In genomic region chr3:186367631-186368030, GRCh38 we compare ENCODE assay signal across 24 cellular contexts. TPM values are rescaled to one million over a fixed set of nuclear protein-coding genes. Genes with fewer than 3 reads are reported as not detected.
"Had no signal": no experiment of that assay in that cellular context is flagged by ENCODE, and none has a peak within 500 bp of the region (broad histone marks: within the 10 kb centered on the region; RNA-seq: fewer than 3 reads in every experiment).

No MANE protein-coding gene starts in this region.

- H3K4me3 Mint-ChIP-seq: naive B cell; natural killer cell; nephron progenitor cell; neural progenitor cell; stimulated activated naive B cell treated with anti-CD40 and anti-IgM and Interleukin-4, amounts not matched to agents 10 μg/mL and 1 μg/mL and 100 μg/mL, for 72 hours; stimulated activated naive CD8-positive, alpha-beta T cell treated with anti-CD3 and anti-CD28 coated beads, Interleukin-15, amount 100 ng/mL, for 72 hours had no signal

- H3K27ac Mint-ChIP-seq: naive B cell; natural killer cell; nephron progenitor cell; neural progenitor cell; progenitor cell of endocrine pancreas; stimulated activated naive B cell treated with anti-CD40 and anti-IgM and Interleukin-4, amounts not matched to agents 10 μg/mL and 1 μg/mL and 100 μg/mL, for 72 hours; stimulated activated naive CD8-positive, alpha-beta T cell treated with anti-CD3 and anti-CD28 coated beads, Interleukin-15, amount 100 ng/mL, for 72 hours had no signal

- H3K4me1 Mint-ChIP-seq: natural killer cell; stimulated activated naive CD8-positive, alpha-beta T cell treated with anti-CD3 and anti-CD28 coated beads, Interleukin-15, amount 100 ng/mL, for 72 hours had no signal

- H3K27ac ChIP-seq: hepatocyte, left lung, lower lobe of right lung, neural progenitor cell, ovary, right atrium auricular region, right lobe of liver, transverse colon, upper lobe of right lung had no signal

- H3K36me3 ChIP-seq: heart right ventricle, left lung, lower lobe of right lung, neural progenitor cell, ovary, right atrium auricular region, right lobe of liver, transverse colon, upper lobe of right lung had no signal

- H3K9me3 ChIP-seq: heart right ventricle, left lung, lower lobe of right lung, ovary, right atrium auricular region, right lobe of liver, transverse colon, upper lobe of right lung had no signal

- H3K4me1 ChIP-seq: lower lobe of right lung, neural progenitor cell had no signal

- H3K36me3 Mint-ChIP-seq: naive B cell; natural killer cell; neural progenitor cell; stimulated activated naive B cell treated with anti-CD40 and anti-IgM and Interleukin-4, amounts not matched to agents 10 μg/mL and 1 μg/mL and 100 μg/mL, for 72 hours had no signal

- DNase-seq: heart right ventricle; islet precursor cell; left lung; lower lobe of right lung; mammary epithelial cell; mesenchymal stem cell; naive B cell; natural killer cell; nephron progenitor cell; ovary; right lobe of liver; stimulated activated CD4-positive, alpha-beta T cell treated with anti-CD3 and anti-CD28 coated beads, Interleukin-12 subunit alpha, Interleukin-12 subunit beta, amount 100 ng/mL, for 4 hours; stimulated activated CD4-positive, alpha-beta T cell treated with anti-CD3 and anti-CD28 coated beads, Interleukin-15, amount 100 ng/mL, for 24 hours; stimulated activated CD4-positive, alpha-beta T cell treated with anti-CD3 and anti-CD28 coated beads, Interleukin-2, amount 100 ng/mL, for 24 hours; stimulated activated CD4-positive, alpha-beta T cell treated with anti-CD3 and anti-CD28 coated beads, Interleukin-4, amount 100 ng/mL, for 1 hour; stimulated activated naive B cell treated with anti-CD40 and anti-IgM and Interleukin-4, amounts not matched to agents 10 μg/mL and 1 μg/mL and 100 μg/mL, for 72 hours; stimulated activated naive CD8-positive, alpha-beta T cell treated with anti-CD3 and anti-CD28 coated beads, Interleukin-15, amount 100 ng/mL, for 72 hours; substantia nigra; transverse colon; upper lobe of right lung had no signal

- H3K4me3 ChIP-seq: heart right ventricle, hepatocyte, left lung, lower lobe of right lung, neural progenitor cell, ovary, right atrium auricular region, right lobe of liver, transverse colon, upper lobe of right lung had no signal

- H3K9me3 Mint-ChIP-seq: naive B cell; natural killer cell; nephron progenitor cell; neural progenitor cell; stimulated activated naive B cell treated with anti-CD40 and anti-IgM and Interleukin-4, amounts not matched to agents 10 μg/mL and 1 μg/mL and 100 μg/mL, for 72 hours; stimulated activated naive CD8-positive, alpha-beta T cell treated with anti-CD3 and anti-CD28 coated beads, Interleukin-15, amount 100 ng/mL, for 72 hours had no signal

- ATAC-seq: heart right ventricle; left lung; lower lobe of right lung; natural killer cell; right lobe of liver; stimulated activated naive B cell treated with anti-CD40 and anti-IgM and Interleukin-4, amounts not matched to agents 10 μg/mL and 1 μg/mL and 100 μg/mL, for 72 hours; stimulated activated naive CD8-positive, alpha-beta T cell treated with anti-CD3 and anti-CD28 coated beads, Interleukin-15, amount 100 ng/mL, for 72 hours; upper lobe of right lung had no signal

- H3K27me3 ChIP-seq: ovary, right atrium auricular region, right lobe of liver had no signal

RNA-seq across cellular contexts. Expression of gene DGKG, which starts 5.6 kb away (rescaled TPM):
- total RNA-seq: hepatocyte had no signal
